In genomic region chr1:177181631-177182291, GRCh38 we compare ENCODE assay signal across 1 cellular context.
TF ChIP-seq lines count a peak whose summit lies in the region.

No MANE protein-coding gene starts in this region.

TF ChIP-seq in K562, 482 proteins besides CTCF, POLR2A, EP300 and RAD21 (continued from another document):
- no peak for TF ChIP-seq FOXO4 (CRISPR knock-in tag; IDR thresholded peaks at IDR 0.05)
- no peak for TF ChIP-seq MBD1 (CRISPR knock-in tag; IDR thresholded peaks at IDR 0.05)
- TF ChIP-seq ZNF785 (CRISPR knock-in tag; IDR thresholded peaks at IDR 0.05), result no peak
- TF ChIP-seq ZNF696 (CRISPR knock-in tag; conservative IDR thresholded peaks at IDR 0.05), result no peak
- no peak for TF ChIP-seq CTCFL (IDR thresholded peaks at IDR 0.05; ENCODE audit: borderline replicate concordance, insufficient read depth, low read depth, low read length, poor library complexity, severe bottlenecking)
- TF ChIP-seq ZNF134 (CRISPR knock-in tag; conservative IDR thresholded peaks at IDR 0.05), result no peak
- TF ChIP-seq E2F1 (CRISPR knock-in tag; IDR thresholded peaks at IDR 0.05), result no peak
- TF ChIP-seq ZNF79 (CRISPR knock-in tag; IDR thresholded peaks at IDR 0.05; ENCODE audit: low read depth), result no peak
- TF ChIP-seq ZNF184 (CRISPR knock-in tag; IDR thresholded peaks at IDR 0.05), result peak; percentile 80; the same call in 1 of the 2 replicates
- TF ChIP-seq TEAD4 (IDR thresholded peaks at IDR 0.05; ENCODE audit: low read length), result no peak
- TF ChIP-seq TEAD4 (CRISPR knock-in tag; IDR thresholded peaks at IDR 0.05; ENCODE audit: borderline replicate concordance), result no peak
- no peak for TF ChIP-seq SNRNP70 (optimal IDR thresholded peaks at IDR 0.05; ENCODE audit: low read depth, low read length)
- TF ChIP-seq SAFB (IDR thresholded peaks at IDR 0.05; ENCODE audit: borderline replicate concordance, low read depth, low read length), result no peak
- TF ChIP-seq PRPF4 (IDR thresholded peaks at IDR 0.05; ENCODE audit: insufficient read depth, low read depth, low read length, poor library complexity, severe bottlenecking), result no peak
- TF ChIP-seq CXXC5 (CRISPR knock-in tag; IDR thresholded peaks at IDR 0.05), result peak; percentile 47; the same call in 1 of the 2 replicates
- TF ChIP-seq ZNF695 (CRISPR knock-in tag; IDR thresholded peaks at IDR 0.05), result no peak
- 0 out of 2 replicates have a peak, but pooled peaks have one; percentile 14 for TF ChIP-seq MYC (IDR thresholded peaks at IDR 0.05; ENCODE audit: low read depth, low read length)
- TF ChIP-seq MYC (CRISPR knock-in tag; IDR thresholded peaks at IDR 0.05; ENCODE audit: borderline replicate concordance, low read depth), result no peak
- no peak for TF ChIP-seq FOXP1 (CRISPR knock-in tag; IDR thresholded peaks at IDR 0.05)
- no peak for TF ChIP-seq ZBTB9 (CRISPR knock-in tag; IDR thresholded peaks at IDR 0.05)
- no peak for TF ChIP-seq RBM34 (IDR thresholded peaks at IDR 0.05; ENCODE audit: borderline replicate concordance, insufficient read depth, low read length)
- TF ChIP-seq BRF2 (IDR thresholded peaks at IDR 0.05; ENCODE audit: borderline replicate concordance, insufficient read depth, insufficient read length), result no peak
- no peak for TF ChIP-seq GABPA (tag; conservative IDR thresholded peaks at IDR 0.05; ENCODE audit: low read depth)
- TF ChIP-seq ZNF143 (CRISPR knock-in tag; IDR thresholded peaks at IDR 0.05), result no peak
- TF ChIP-seq ILF3 (IDR thresholded peaks at IDR 0.05; ENCODE audit: borderline replicate concordance), result no peak
- no peak for TF ChIP-seq ZNF655 (CRISPR knock-in tag; IDR thresholded peaks at IDR 0.05)
- no peak for TF ChIP-seq CUX1 (CRISPR knock-in tag; IDR thresholded peaks at IDR 0.05)
- no peak for TF ChIP-seq MBD2 (IDR thresholded peaks at IDR 0.05; ENCODE audit: borderline replicate concordance, low read depth)
- TF ChIP-seq ILK (tag; IDR thresholded peaks at IDR 0.05; ENCODE audit: borderline replicate concordance, low read depth), result no peak
